ENCODE assay signal across 8 cellular contexts in the genomic region with DNA sequence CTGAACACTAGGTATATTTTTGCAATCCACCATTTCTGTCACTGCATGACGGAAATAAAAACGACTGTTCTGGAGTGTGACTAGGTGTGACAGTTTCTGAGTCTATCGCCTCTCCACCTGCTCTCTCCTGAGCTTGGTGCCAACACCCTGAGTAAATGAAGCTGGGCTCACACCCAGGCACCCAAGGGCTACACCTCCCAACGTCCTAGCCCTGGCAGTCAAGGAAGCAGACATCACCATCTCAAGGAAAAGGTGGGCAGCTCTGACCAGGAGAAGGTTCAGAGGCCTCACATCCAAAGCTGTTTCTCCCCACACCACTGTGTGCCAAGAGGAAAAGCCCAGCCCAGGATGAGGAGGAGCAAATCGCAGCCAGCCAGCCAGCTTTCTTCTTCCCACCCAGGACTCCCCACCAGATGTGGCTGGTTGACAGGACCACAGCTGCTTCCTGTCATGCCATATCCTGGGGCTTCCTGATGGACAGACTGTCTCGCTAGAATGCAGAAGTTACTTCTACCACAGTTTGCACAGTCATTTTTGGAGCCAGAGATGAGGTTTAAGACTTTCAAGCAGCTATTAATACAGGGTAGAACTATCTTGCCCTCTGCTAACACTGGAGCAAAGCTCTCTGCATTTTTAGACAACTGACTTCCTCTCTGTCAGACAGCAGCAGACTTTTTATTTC. TPM values are rescaled to one million over a fixed set of nuclear protein-coding genes. Genes with fewer than 3 reads are reported as not detected.
DNase-seq lines count a peak whose midpoint lies in the region; ATAC-seq and TF ChIP-seq lines count a peak whose summit lies in the region.

No MANE protein-coding gene starts in this region.

- no peaks in the 10 kb centered on the region for H3K27me3 ChIP-seq in MM.1S (replicated peaks; ENCODE audit: insufficient read depth, low read length)
- no peaks in the 10 kb centered on the region for H3K27me3 ChIP-seq in prostate gland (replicated peaks; ENCODE audit: insufficient read depth)

- H4K20me1 ChIP-seq in MM.1S (ENCODE audit: insufficient read depth, low read length): 0 out of 2 replicates have a peak, but pooled peaks cover 6% of the 10 kb centered on the region

- ATAC-seq in GM21381 (IDR thresholded peaks at IDR 0.05; ENCODE audit: unreplicated experiment): peak; percentile 49
- ATAC-seq in left colon: peak; percentile 59

- no peak for TF ChIP-seq POLR2A in prostate gland (IDR thresholded peaks at IDR 0.05)

- H3K9me3 ChIP-seq in MM.1S (replicated peaks; ENCODE audit: insufficient read depth, low read length): no peaks in the 10 kb centered on the region
- H3K9me3 ChIP-seq in prostate gland: no peaks in the 10 kb centered on the region

- intact Hi-C loops in left colon (cut with DNase I, micrococcal nuclease) (no loop called here), prostate gland (cut with DNase I) (no loop called here)

- H3K79me2 ChIP-seq in MM.1S (ENCODE audit: low read length): peaks cover 77% of the 10 kb centered on the region

- 0 out of 2 replicates have a peak, but pooled peaks cover 4% of the 10 kb centered on the region for H3K36me3 ChIP-seq in MM.1S (replicated peaks; ENCODE audit: insufficient read depth, low read length)
- no peaks in the 10 kb centered on the region for H3K36me3 ChIP-seq in prostate gland

- H3K27ac ChIP-seq in MM.1S (ENCODE audit: low read length) (peak overlapping the region; percentile 38), angular gyrus (ENCODE audit: low read depth, low read length) (peak overlapping the region; percentile 77), temporal lobe (ENCODE audit: low read depth, low read length) (peak overlapping the region; percentile 60), prostate gland (peak overlapping the region in 1 of 2 donors; percentile 9)

- H3K4me3 ChIP-seq in MM.1S (ENCODE audit: low read length): no peak overlapping the region
- H3K4me3 ChIP-seq in prostate gland: no peak overlapping the region

- peaks cover 15% of the 10 kb centered on the region for H3F3A ChIP-seq in MM.1S (ENCODE audit: insufficient read depth, low read length)

- TF ChIP-seq CTCF in MM.1S (IDR thresholded peaks at IDR 0.05; ENCODE audit: low read length): no peak
- no peak for TF ChIP-seq CTCF in prostate gland (IDR thresholded peaks at IDR 0.05)

- H3K4me1 ChIP-seq in MM.1S (ENCODE audit: low read length) (peaks cover 25% of the 10 kb centered on the region), prostate gland (replicated peaks) (peaks cover 23% of the 10 kb centered on the region)

- no peak overlapping the region; the same call in 1 of the 2 replicates for H3K9ac ChIP-seq in MM.1S (ENCODE audit: low read length)

- WGBS in prostate gland: 51% methylated on average over 6 of the region's 6 CpGs

- H2AFZ ChIP-seq in MM.1S (ENCODE audit: low read length): no peak overlapping the region

- H3K9me2 ChIP-seq in MM.1S (replicated peaks; ENCODE audit: insufficient read depth, low read length): no peaks in the 10 kb centered on the region

- DNase-seq in GDM1 (lab: John Stamatoyannopoulos, UW) (peak; percentile 98), MM.1S (peak; percentile 30), left colon (peak; percentile 72 to 87), prostate gland (ENCODE audit: low spot score) (no peak), NCI-H1092 (lab: John Stamatoyannopoulos, UW) (no peak)

- H3K4me2 ChIP-seq in MM.1S (ENCODE audit: low read depth, low read length): peak overlapping the region; percentile 42; the same call in 1 of the 2 replicates

RNA-seq across cellular contexts. Expression of a gene that starts 3.3 kb away (rescaled TPM):
- total RNA-seq in left colon: 100 to 1,000 TPM; 188 to 209 TPM
- total RNA-seq in temporal lobe: 4.4 TPM
- 100 to 1,000 TPM; 101 to 103 TPM for total RNA-seq in prostate gland

RNA-seq across cellular contexts. Expression of a gene that starts 20.0 kb away (rescaled TPM):
- total RNA-seq in left colon: 10 to 100 TPM; 62.2 to 76.7 TPM
- total RNA-seq in temporal lobe: 27.5 TPM
- total RNA-seq in prostate gland: 10 to 100 TPM; 48.5 to 91.4 TPM

RNA-seq across cellular contexts. Expression of a gene that starts 26.9 kb away (rescaled TPM):
- total RNA-seq in left colon (10 to 100 TPM; 70.7 to 83.2 TPM), temporal lobe (33.7 TPM), prostate gland (10 to 100 TPM; 44.6 to 98.5 TPM)

RNA-seq across cellular contexts. Expression of a gene that starts 36.8 kb away (rescaled TPM):
- total RNA-seq in left colon (10 to 100 TPM; 53.5 to 64.9 TPM), temporal lobe (41.3 TPM), prostate gland (10 to 100 TPM; 66.0 to 71.1 TPM)

RNA-seq across cellular contexts. Expression of a gene that starts 43.4 kb away (rescaled TPM):
- total RNA-seq in left colon (under 1 TPM in 1 of 2 donors, not detected in 1; 0.15 TPM), temporal lobe (0.49 TPM), prostate gland (10 to 100 TPM; 40.5 to 59.8 TPM)

Comparison
In these comparisons a context has a peak if more than half of its experiments do, and no peak if none do; other contexts are left out.
1. DNase-seq: peak in GDM1 (single experiment), MM.1S (single experiment) and left colon (2 of 2); none in prostate gland (single experiment) and NCI-H1092 (single experiment).
2. RNA of a gene that starts 3.3 kb away (total RNA-seq): 188 to 209 TPM in left colon and 101 to 103 TPM in prostate gland; 4.4 TPM in temporal lobe (single experiment); every median in the first group is over 10 times any median in the second.